ENCODE assay signal across 8 cellular contexts in the genomic region with DNA sequence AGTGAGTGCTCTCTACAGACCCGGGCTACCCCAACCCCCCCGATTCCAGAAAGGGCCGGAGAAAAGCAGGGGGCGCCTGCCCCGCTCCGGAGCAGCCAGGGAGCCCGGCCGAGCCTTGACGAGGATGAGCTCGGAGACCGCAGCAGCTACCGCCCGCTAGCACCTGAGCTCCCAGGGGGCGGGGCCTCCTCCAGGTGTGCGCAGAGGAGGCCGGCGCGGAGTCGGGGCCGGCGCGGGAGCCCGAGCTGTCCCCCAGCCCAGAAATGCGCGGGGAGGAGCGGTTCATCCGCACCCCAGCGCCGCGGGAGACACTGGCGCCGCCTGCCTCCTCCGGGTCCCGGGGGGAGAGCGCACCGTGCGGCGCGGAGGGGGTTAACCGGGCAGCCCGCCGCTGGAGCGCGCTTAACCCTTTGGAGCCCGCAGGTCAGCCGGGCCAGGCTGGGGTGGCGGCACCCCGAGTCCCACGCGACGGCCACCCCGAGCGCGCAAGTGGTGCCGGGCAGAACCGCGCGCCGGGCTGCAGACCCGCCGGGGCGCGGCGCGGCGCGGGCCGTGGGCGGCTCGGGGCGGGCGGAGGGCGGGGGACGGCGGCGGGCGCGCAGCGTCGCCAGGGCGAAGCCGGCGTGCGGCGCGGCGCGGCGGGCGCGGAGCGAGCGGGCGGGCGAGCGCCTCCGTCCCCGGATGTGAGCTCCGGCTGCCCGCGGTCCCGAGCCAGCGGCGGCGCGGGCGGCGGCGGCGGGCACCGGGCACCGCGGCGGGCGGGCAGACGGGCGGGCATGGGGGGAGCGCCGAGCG. TPM values are rescaled to one million over a fixed set of nuclear protein-coding genes. Genes with fewer than 3 reads are reported as not detected.
A peak's percentile ranks its signal among the peaks of the same experiment; 100 is the strongest.
DNase-seq lines count a peak whose midpoint lies in the region; ATAC-seq, FAIRE-seq and TF ChIP-seq lines count a peak whose summit lies in the region.

A gene (plus strand): TSS at position 615 of the 795 bp plus-strand sequence. CDS start 556 bp downstream, outside the sequence.

- WGBS in HepG2 (ENCODE audit: low lambda C conversion rate): 0% methylated on average over 1 of the region's 120 CpGs

- peak; percentile 57 to 64 for DNase-seq in NCI-H2081 (lab: John Stamatoyannopoulos, UW)
- DNase-seq in NCI-H2081 treated with DMSO at 0.1 percent for 48 hours (lab: John Stamatoyannopoulos, UW): no peak
- peak; percentile 30 for DNase-seq in NCI-H2171 (lab: John Stamatoyannopoulos, UW)
- DNase-seq in central memory CD8-positive, alpha-beta T cell (ENCODE audit: low spot score in 2 of 2): no peak
- DNase-seq in HepG2 (ENCODE audit: low spot score): no peak
- no peak for DNase-seq in NCI-H1694 (lab: John Stamatoyannopoulos, UW)
- no peak for DNase-seq in inferior parietal cortex (ENCODE audit: extremely low spot score)

- H3K4me1 Mint-ChIP-seq in central memory CD8-positive, alpha-beta T cell: peaks cover 7% of the 10 kb centered on the region

- BruUV-seq in HepG2 (replicated peaks; lab: Mats Ljungman, UMichigan): no TSS peak

- no peaks in the 10 kb centered on the region for H4K20me1 ChIP-seq in HepG2 (ENCODE audit: insufficient read depth, low read length)

- no peaks in the 10 kb centered on the region for H3K36me3 ChIP-seq in HepG2 (replicated peaks in 1 of 2; ENCODE audit: control insufficient read depth in 1 of 2, insufficient read depth in 2 of 2, low read length in 2 of 2)
- H3K36me3 ChIP-seq in stomach smooth muscle (ENCODE audit: control insufficient read depth in 2 of 2, insufficient read depth in 2 of 2, low read length in 2 of 2): no peaks in the 10 kb centered on the region

- peaks cover 2% of the 10 kb centered on the region for H3K36me3 Mint-ChIP-seq in central memory CD8-positive, alpha-beta T cell (ENCODE audit: insufficient read depth)

- no peak for TF ChIP-seq POLR2A in HepG2 (IDR thresholded peaks at IDR 0.05; ENCODE audit: insufficient read depth in 1 of 2, low read depth in 2 of 2, low read length in 2 of 2)

- CTCF ChIA-PET in HepG2 (lab: Yijun Ruan, JAX; ENCODE audit: low intra/inter-chr PET ratio, low total read pairs): no interaction called here

- FAIRE-seq in HepG2 (lab: Jason Lieb, UNC): no peak

- no peak for ATAC-seq in central memory CD8-positive, alpha-beta T cell (replicated peaks; ENCODE audit: extremely low read depth, poor library complexity, severe bottlenecking)
- peak; percentile 56 for ATAC-seq in HepG2

- no peak for TF ChIP-seq EP300 in HepG2 (IDR thresholded peaks at IDR 0.05; ENCODE audit: low read depth in 2 of 2, low read length in 2 of 2)
- no peak for TF ChIP-seq EP300 in HepG2 (CRISPR knock-in tag; IDR thresholded peaks at IDR 0.05; ENCODE audit: borderline replicate concordance)

- H3K4me3 ChIP-seq in HepG2 (replicated peaks in 1 of 3; ENCODE audit: insufficient read depth in 1 of 3, low read depth in 2 of 3, low read length in 3 of 3) (peak within 1 kb of the TSS; percentile 40 to 71 (median 60)), stomach smooth muscle (ENCODE audit: low read length in 2 of 2) (peak within 1 kb of the TSS; percentile 76)

- H3K79me2 ChIP-seq in HepG2 (ENCODE audit: insufficient read depth, low read length): no peaks in the 10 kb centered on the region

- intact Hi-C loops in HepG2 (cut with micrococcal nuclease; ENCODE audit: unreplicated experiment): no loop called here

- peak within 1 kb of the TSS; percentile 39 for H3K4me3 Mint-ChIP-seq in central memory CD8-positive, alpha-beta T cell

- peaks cover 43% of the 10 kb centered on the region for H3K4me1 ChIP-seq in HepG2 (ENCODE audit: insufficient read depth, low read length)
- peaks cover 39% of the 10 kb centered on the region for H3K4me1 ChIP-seq in stomach smooth muscle (ENCODE audit: control insufficient read depth, insufficient read depth, low read length)

- H3K9ac ChIP-seq in HepG2 (ENCODE audit: insufficient read depth, low read depth, low read length) (0 out of 2 replicates have a peak within 1 kb of the TSS, but pooled peaks have one; percentile 14), stomach smooth muscle (ENCODE audit: low read length in 2 of 2) (peak within 1 kb of the TSS; percentile 29 to 44)

- TF ChIP-seq CTCF in HepG2 (CRISPR knock-in tag; IDR thresholded peaks at IDR 0.05): 0 out of 2 replicates have a peak, but pooled peaks have one; percentile 12

- peaks cover 84% of the 10 kb centered on the region for H3K27me3 Mint-ChIP-seq in central memory CD8-positive, alpha-beta T cell

- H3K9me3 ChIP-seq in HepG2 (ENCODE audit: low read length): no peaks in the 10 kb centered on the region
- no peaks in the 10 kb centered on the region for H3K9me3 ChIP-seq in stomach smooth muscle (ENCODE audit: control insufficient read depth in 2 of 2, low read length in 2 of 2)

- H3K27ac ChIP-seq in HepG2 (ENCODE audit: extremely low read length, insufficient read depth, low read length) (no peak within 1 kb of the TSS), stomach smooth muscle (ENCODE audit: low read length) (no peak within 1 kb of the TSS)

- POLR2A ChIA-PET in HepG2 (lab: Yijun Ruan, JAX): interaction anchor here (3.8 kb wide), 1 partner anchor 15 kb away, joined by 23 read pairs; no protein-coding TSS in a partner anchor

- in situ Hi-C loops in HepG2 (cut with HindIII; ENCODE audit: extremely low pct_ligation_motif_present, low pct_unique_long_range_greater_than_20kb): loop anchor here (10.0 kb wide), 1 partner anchor 119 kb away; no protein-coding TSS in a partner anchor

- H2AFZ ChIP-seq in HepG2 (ENCODE audit: low read length): no peak within 1 kb of the TSS

- H3K27me3 ChIP-seq in HepG2 (ENCODE audit: control insufficient read depth in 1 of 2, insufficient read depth in 2 of 2, low read length in 2 of 2) (peaks cover 5 to 25% of the 10 kb centered on the region in 2 experiments; a peak in 3 of 5 replicates), stomach smooth muscle (ENCODE audit: control insufficient read depth in 1 of 2, insufficient read depth in 2 of 2, low read length in 2 of 2) (no peaks in the 10 kb centered on the region)

- H3K27ac Mint-ChIP-seq in central memory CD8-positive, alpha-beta T cell (ENCODE audit: low read depth): no peak within 1 kb of the TSS

- peak within 1 kb of the TSS; percentile 82 for H3K4me2 ChIP-seq in HepG2 (ENCODE audit: low read depth, low read length)

- no peak for TF ChIP-seq RAD21 in HepG2 (CRISPR knock-in tag; IDR thresholded peaks at IDR 0.05)

- no peaks in the 10 kb centered on the region for H3K9me3 Mint-ChIP-seq in central memory CD8-positive, alpha-beta T cell

TF ChIP-seq in HepG2, 621 proteins besides CTCF, POLR2A, EP300 and RAD21 (continues in another document):
- TF ChIP-seq KDM5B (CRISPR knock-in tag; IDR thresholded peaks at IDR 0.05; ENCODE audit: borderline replicate concordance) (0 out of 2 replicates have a peak, but pooled peaks have one; percentile 36), ZEB1 (IDR thresholded peaks at IDR 0.05; ENCODE audit: insufficient replicate concordance, low read depth) (peak; percentile 96)
- TF ChIP-seq, protein P1, sequence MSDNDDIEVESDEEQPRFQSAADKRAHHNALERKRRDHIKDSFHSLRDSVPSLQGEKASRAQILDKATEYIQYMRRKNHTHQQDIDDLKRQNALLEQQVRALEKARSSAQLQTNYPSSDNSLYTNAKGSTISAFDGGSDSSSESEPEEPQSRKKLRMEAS (IDR thresholded peaks at IDR 0.05): 0 out of 2 replicates have a peak, but pooled peaks have one; percentile 15
- TF ChIP-seq, protein P2, sequence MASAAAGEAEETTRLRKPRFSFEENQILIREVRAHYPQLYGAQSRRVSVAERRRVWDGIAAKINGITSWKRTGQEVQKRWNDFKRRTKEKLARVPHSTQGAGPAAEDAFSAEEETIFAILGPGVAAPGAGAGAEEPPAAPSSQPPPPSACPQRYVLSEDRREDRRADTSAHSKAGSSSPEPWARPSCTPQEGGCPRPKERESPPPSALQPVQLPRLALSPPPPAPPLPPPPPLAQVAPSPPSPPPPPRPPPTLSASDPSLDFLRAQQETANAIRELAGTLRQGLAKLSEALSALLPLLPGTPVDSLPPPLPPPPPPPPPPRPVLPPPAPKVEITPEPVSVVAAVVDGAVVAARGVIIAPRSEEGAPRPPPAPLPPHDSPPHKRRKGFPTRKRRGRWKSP (CRISPR knock-in tag; IDR thresholded peaks at IDR 0.05): 0 out of 2 replicates have a peak, but pooled peaks have one; percentile 55

RNA-seq across cellular contexts. Expression of the gene that starts here (rescaled TPM):
- total RNA-seq in HepG2 (2016; rRNA removed; fragmentation: Illumina TruSeq; extraction: Trizol): 0.38 and 0.45 TPM in 2 replicates
- total RNA-seq in HepG2 (2016; cell fraction: cytosol; rRNA removed; fragmentation: Illumina TruSeq; extraction: Trizol; ENCODE audit: low read depth): 0.10 and 0.71 TPM in 2 replicates
- total RNA-seq in HepG2 (2016; cell fraction: insoluble cytoplasmic fraction; rRNA removed; fragmentation: Illumina TruSeq; extraction: Trizol): 0.55 and 0.76 TPM in 2 replicates
- total RNA-seq in HepG2 (2016; cell fraction: membrane; rRNA removed; fragmentation: Illumina TruSeq; extraction: Trizol): 0.38 and 0.59 TPM in 2 replicates
- total RNA-seq in HepG2 (2016; cell fraction: nucleus; rRNA removed; fragmentation: Illumina TruSeq; extraction: Trizol): 2.0 and 4.0 TPM in 2 replicates
- polyA plus RNA-seq in HepG2 (2011; rRNA removed): 0.26 and 0.33 TPM in 2 replicates
- 0.06 and 0.13 TPM in 2 replicates for polyA plus RNA-seq in HepG2 (2011; cell fraction: cytosol; rRNA removed)
- 0.51 and 1.1 TPM in 2 replicates for polyA plus RNA-seq in HepG2 (2011; cell fraction: nucleus; rRNA removed)
- polyA plus RNA-seq in HepG2 (2012): 1.1 and 3.4 TPM in 2 replicates
- polyA plus RNA-seq in HepG2 (2016; cell fraction: cytosol; fragmentation: Illumina TruSeq; extraction: Trizol; ENCODE audit: low read depth): 0.10 and 0.14 TPM in 2 replicates
- polyA plus RNA-seq in HepG2 (2016; cell fraction: insoluble cytoplasmic fraction; fragmentation: Illumina TruSeq; extraction: Trizol; ENCODE audit: low read depth): 0.24 and 0.58 TPM in 2 replicates
- polyA plus RNA-seq in HepG2 (2016; cell fraction: membrane; fragmentation: Illumina TruSeq; extraction: Trizol; ENCODE audit: low read depth): 0.15 TPM in 1 of 2 replicates, not detected in the other
- polyA plus RNA-seq in HepG2 (2016; cell fraction: nucleus; fragmentation: Illumina TruSeq; extraction: Trizol; ENCODE audit: insufficient read depth, low read depth): 2.1 and 2.2 TPM in 2 replicates
- 0.42 and 9.7 TPM in 2 replicates for polyA minus RNA-seq in HepG2 (2011; rRNA and poly(A)+ RNA removed; ENCODE audit: low replicate concordance)
- polyA minus RNA-seq in HepG2 (2011; cell fraction: cytosol; rRNA and poly(A)+ RNA removed): 0.79 TPM in 1 of 2 replicates, not detected in the other
- polyA minus RNA-seq in HepG2 (2011; cell fraction: nucleus; rRNA and poly(A)+ RNA removed): 1.2 and 2.7 TPM in 2 replicates

Comparison
In these comparisons a context has a peak if more than half of its experiments do, and no peak if none do; other contexts are left out.
1. DNase-seq: peak in NCI-H2081 (2 of 2) and NCI-H2171 (single experiment); none in NCI-H2081 treated with DMSO at 0.1 percent for 48 hours (single experiment), central memory CD8-positive, alpha-beta T cell (0 of 2), HepG2 (single experiment), NCI-H1694 (single experiment) and inferior parietal cortex (single experiment).